16 cellular contexts compared by ENCODE assay signal in the genomic region with DNA sequence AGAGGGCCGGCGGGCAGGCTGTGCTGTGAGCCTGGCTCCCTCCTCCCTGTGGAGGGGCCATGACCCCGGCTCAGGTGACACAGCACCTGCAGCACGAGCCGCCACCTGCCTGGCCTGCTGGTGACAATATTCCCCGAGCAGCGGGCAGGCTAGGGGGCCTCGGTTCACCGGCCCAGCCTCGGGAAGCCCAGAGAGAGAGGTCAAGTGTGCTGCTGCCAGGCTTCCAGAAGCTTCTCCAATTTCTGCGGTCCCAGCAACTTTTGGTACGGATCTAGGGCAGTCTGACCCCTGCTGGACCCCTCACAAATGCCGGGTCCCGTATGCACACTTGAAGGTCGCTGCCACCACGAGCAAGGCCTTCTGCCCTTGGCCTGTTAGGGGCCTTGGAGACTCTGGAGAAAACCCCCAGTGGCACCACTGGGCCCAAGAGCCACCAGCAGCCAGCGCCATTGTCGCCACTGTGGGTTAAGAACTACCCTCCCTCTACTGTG. TPM values are rescaled to one million over a fixed set of nuclear protein-coding genes. Genes with fewer than 3 reads are reported as not detected.
DNase-seq lines count a peak whose midpoint lies in the region; ATAC-seq and TF ChIP-seq lines count a peak whose summit lies in the region.
"Had no signal": no experiment of that assay in that cellular context is flagged by ENCODE, and none has a peak within 500 bp of the region (broad histone marks: within the 10 kb centered on the region; RNA-seq: fewer than 3 reads in every experiment).

No MANE protein-coding gene starts in this region.

- H3K27me3 Mint-ChIP-seq in HFFc6 (ENCODE audit: insufficient read depth): peaks cover 22% of the 10 kb centered on the region
- H3K27me3 Mint-ChIP-seq: activated naive CD8-positive, alpha-beta T cell treated with anti-CD3 and anti-CD28 coated beads for 36 hours had no signal

- no peak overlapping the region for H3K4me3 Mint-ChIP-seq in HFFc6
- H3K4me3 Mint-ChIP-seq: activated CD4-positive, alpha-beta memory T cell treated with anti-CD3 and anti-CD28 coated beads for 36 hours; activated naive CD8-positive, alpha-beta T cell treated with anti-CD3 and anti-CD28 coated beads for 36 hours; activated T-cell treated with anti-CD3 and anti-CD28 coated beads, Interleukin-2, amount 50 U/mL, for 72 hours had no signal

- H3K27ac Mint-ChIP-seq in HFFc6: no peak overlapping the region
- H3K27ac Mint-ChIP-seq: activated CD4-positive, alpha-beta memory T cell treated with anti-CD3 and anti-CD28 coated beads for 36 hours; activated naive CD8-positive, alpha-beta T cell treated with anti-CD3 and anti-CD28 coated beads for 36 hours; activated T-cell treated with anti-CD3 and anti-CD28 coated beads, Interleukin-2, amount 50 U/mL, for 72 hours had no signal

- no peaks in the 10 kb centered on the region for H3K9me3 Mint-ChIP-seq in HFFc6
- H3K9me3 Mint-ChIP-seq: activated CD4-positive, alpha-beta memory T cell treated with anti-CD3 and anti-CD28 coated beads for 36 hours; activated naive CD8-positive, alpha-beta T cell treated with anti-CD3 and anti-CD28 coated beads for 36 hours; activated T-cell treated with anti-CD3 and anti-CD28 coated beads, Interleukin-2, amount 50 U/mL, for 72 hours had no signal

- peak; percentile 6; the same call in 1 of the 2 replicates for TF ChIP-seq CTCF in HFFc6 (IDR thresholded peaks at IDR 0.05)

- H3K4me1 Mint-ChIP-seq in HFFc6 (ENCODE audit: low read depth): peaks cover 5% of the 10 kb centered on the region; the same call in 1 of the 2 replicates

- H3K36me3 Mint-ChIP-seq in HFFc6 (ENCODE audit: low read depth): no peaks in the 10 kb centered on the region
- H3K36me3 Mint-ChIP-seq: activated CD4-positive, alpha-beta memory T cell treated with anti-CD3 and anti-CD28 coated beads for 36 hours; activated naive CD8-positive, alpha-beta T cell treated with anti-CD3 and anti-CD28 coated beads for 36 hours had no signal

- DNase-seq in COR-L47 (lab: John Stamatoyannopoulos, UW) (peak; percentile 41), HFFc6 (no peak), RPMI8226 (peak; percentile 65), left kidney (ENCODE audit: low read depth, low spot score) (peak; percentile 78), HK-2 (ENCODE audit: unreplicated experiment) (no peak), D341Med (ENCODE audit: low spot score) (no peak)
- DNase-seq: activated CD4-positive, alpha-beta memory T cell treated with anti-CD3 and anti-CD28 coated beads for 36 hours; activated naive CD8-positive, alpha-beta T cell treated with anti-CD3 and anti-CD28 coated beads for 36 hours; activated T-cell treated with anti-CD3 and anti-CD28 coated beads, Interleukin-2, amount 50 U/mL, for 72 hours; dorsolateral prefrontal cortex; NCI-H524 treated with DMSO at 0.1 percent for 48 hours; stimulated activated CD4-positive, alpha-beta T cell treated with anti-CD3 and anti-CD28 coated beads, Interleukin-1b, Interleukin-23, amount 100 ng/mL, for 48 hours had no signal

- no peak for ATAC-seq in GM19467 (IDR thresholded peaks at IDR 0.05; ENCODE audit: unreplicated experiment)
- ATAC-seq: activated T-cell treated with anti-CD3 and anti-CD28 coated beads, Interleukin-2, amount 50 U/mL, for 72 hours; Panc1; sciatic nerve had no signal

RNA-seq across cellular contexts. Expression of a gene that starts 38.6 kb away (rescaled TPM):
- 10 to 100 TPM; 12.0 to 16.3 (median 13.2) TPM for total RNA-seq in HFFc6 (2021; fragmentation: NEBNext Ultra II Directional; extraction: Animal tissue kit (Norgen Biotek cat#: 25700))

RNA-seq across cellular contexts. Expression of a gene that starts 50.0 kb away (rescaled TPM):
- not detected for total RNA-seq in HFFc6 (2021; fragmentation: NEBNext Ultra II Directional; extraction: Animal tissue kit (Norgen Biotek cat#: 25700))
- total RNA-seq: kidney epithelial cell had no signal

Comparison
In these comparisons a context has a peak if more than half of its experiments do, and no peak if none do; other contexts are left out.
1. DNase-seq: peak in COR-L47 (single experiment), RPMI8226 (single experiment) and left kidney (single experiment); none in HFFc6 (single experiment), HK-2 (single experiment) and D341Med (single experiment).